ENCODE assay signal across 1 cellular context in genomic region chr1:10714337-10715114, GRCh38.
TF ChIP-seq lines count a peak whose summit lies in the region.

No MANE protein-coding gene starts in this region.

TF ChIP-seq in H1, 55 proteins besides CTCF, POLR2A, EP300 and RAD21:
- TF ChIP-seq ATF2 (IDR thresholded peaks at IDR 0.05; ENCODE audit: low read length), result no peak
TF ChIP-seq in H1: peak in this region for 0.
